ENCODE assay signal across 8 cellular contexts in the genomic region with DNA sequence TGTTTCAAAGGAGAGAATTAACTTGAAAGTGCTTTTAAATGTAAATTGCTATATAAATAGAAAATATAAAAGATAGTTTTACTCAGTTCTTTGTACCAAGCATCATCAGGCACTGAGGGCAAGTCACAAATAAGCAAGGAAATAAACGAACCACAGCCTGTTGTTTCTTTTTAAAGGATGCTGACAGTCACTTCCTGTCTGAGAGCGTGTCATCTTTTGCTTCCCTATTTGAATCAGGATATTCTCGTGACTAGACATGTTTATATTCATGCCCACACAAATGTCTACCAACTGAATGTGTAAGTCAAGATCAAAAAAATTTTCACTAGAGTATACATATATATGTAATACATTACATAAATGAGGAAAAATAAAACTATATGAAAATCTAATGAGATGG. TPM values are rescaled to one million over a fixed set of nuclear protein-coding genes. Genes with fewer than 3 reads are reported as not detected.
DNase-seq lines count a peak whose midpoint lies in the region; ATAC-seq, FAIRE-seq and TF ChIP-seq lines count a peak whose summit lies in the region.

No MANE protein-coding gene starts in this region.

- peaks cover 13% of the 10 kb centered on the region for H3K4me1 Mint-ChIP-seq in activated CD4-positive, alpha-beta T cell treated with anti-CD3 and anti-CD28 coated beads for 36 hours
- H3K4me1 Mint-ChIP-seq in MCF 10A (ENCODE audit: insufficient read depth, unreplicated experiment), result peaks cover 7% of the 10 kb centered on the region

- no peaks in the 10 kb centered on the region for H3K9me3 Mint-ChIP-seq in activated CD4-positive, alpha-beta T cell treated with anti-CD3 and anti-CD28 coated beads for 36 hours (ENCODE audit: low read depth)
- no peaks in the 10 kb centered on the region for H3K9me3 Mint-ChIP-seq in MCF 10A (ENCODE audit: unreplicated experiment)

- intact Hi-C loops in activated CD4-positive, alpha-beta T cell treated with anti-CD3 and anti-CD28 coated beads for 36 hours (cut with DNase I, micrococcal nuclease), result no loop called here
- intact Hi-C loops in sciatic nerve (cut with DNase I), result no loop called here
- intact Hi-C loops in MCF 10A (cut with micrococcal nuclease), result no loop called here

- peaks cover 2% of the 10 kb centered on the region for H3K27me3 Mint-ChIP-seq in activated CD4-positive, alpha-beta T cell treated with anti-CD3 and anti-CD28 coated beads for 36 hours
- H3K27me3 Mint-ChIP-seq in MCF 10A (ENCODE audit: insufficient read depth, unreplicated experiment), result no peaks in the 10 kb centered on the region

- TF ChIP-seq CTCF in MCF 10A (IDR thresholded peaks at IDR 0.05; ENCODE audit: unreplicated experiment), result no peak

- H3K36me3 Mint-ChIP-seq in activated CD4-positive, alpha-beta T cell treated with anti-CD3 and anti-CD28 coated beads for 36 hours (ENCODE audit: low read depth), result no peaks in the 10 kb centered on the region
- no peaks in the 10 kb centered on the region for H3K36me3 Mint-ChIP-seq in MCF 10A (ENCODE audit: insufficient read depth, unreplicated experiment)

- FAIRE-seq in frontal cortex (lab: Jason Lieb, UNC), result no peak

- no TSS peak for BruUV-seq in MCF 10A (replicated peaks; lab: Mats Ljungman, UMichigan)

- ATAC-seq in activated CD4-positive, alpha-beta T cell treated with anti-CD3 and anti-CD28 coated beads for 36 hours, result peak; percentile 90
- peak; percentile 89 for ATAC-seq in HG02870 (IDR thresholded peaks at IDR 0.05; ENCODE audit: unreplicated experiment)
- ATAC-seq in sciatic nerve, result peak; percentile 70

- POLR2A ChIA-PET in activated CD4-positive, alpha-beta T cell treated with anti-CD3 and anti-CD28 coated beads for 36 hours (lab: Charles Lee), result no interaction called here
- POLR2A ChIA-PET in MCF 10A (lab: Yijun Ruan, JAX), result interaction anchor here (0.7 kb wide), 1 partner anchor 25 kb away, joined by 3 read pairs; no protein-coding TSS in a partner anchor

- no peak overlapping the region for H3K4me3 Mint-ChIP-seq in activated CD4-positive, alpha-beta T cell treated with anti-CD3 and anti-CD28 coated beads for 36 hours
- H3K4me3 Mint-ChIP-seq in MCF 10A (ENCODE audit: unreplicated experiment), result no peak overlapping the region

- H3K27ac Mint-ChIP-seq in activated CD4-positive, alpha-beta T cell treated with anti-CD3 and anti-CD28 coated beads for 36 hours, result no peak overlapping the region
- H3K27ac Mint-ChIP-seq in MCF 10A (ENCODE audit: low read depth, unreplicated experiment), result no peak overlapping the region

- no peak for DNase-seq in activated CD4-positive, alpha-beta T cell treated with anti-CD3 and anti-CD28 coated beads for 36 hours
- DNase-seq in activated CD4-positive, alpha-beta T cell treated with anti-CD3 and anti-CD28 coated beads for 48 hours, result no peak
- DNase-seq in RPMI7951 (ENCODE audit: low read depth) (peak; percentile 28), sciatic nerve (ENCODE audit: low spot score) (no peak), frontal cortex (ENCODE audit: low spot score in 2 of 2) (no peak), GM03348 (ENCODE audit: low spot score) (no peak), MCF 10A (ENCODE audit: unreplicated experiment) (no peak)

- CTCF ChIA-PET in activated CD4-positive, alpha-beta T cell treated with anti-CD3 and anti-CD28 coated beads for 36 hours (lab: Charles Lee), result interaction anchor here (1.0 kb wide), 1 partner anchor 24 kb away, joined by 4 read pairs; no protein-coding TSS in a partner anchor
- CTCF ChIA-PET in MCF 10A (lab: Yijun Ruan, JAX), result no interaction called here

RNA-seq across cellular contexts. Expression of gene SLC2A13, which starts 31.4 kb away (rescaled TPM):
- 1 to 10 TPM; 2.3 to 3.9 TPM for total RNA-seq in activated CD4-positive, alpha-beta T cell treated with anti-CD3 and anti-CD28 coated beads for 36 hours
- total RNA-seq in RPMI7951 (2014; rRNA removed; shearing (Covaris generic)), result 5.5 and 5.8 TPM in 2 replicates
- total RNA-seq in sciatic nerve (12.7 TPM), frontal cortex (98.6 TPM), MCF 10A (2022) (1.7 and 2.0 TPM in 2 replicates)
